ENCODE assay signal across 23 cellular contexts in genomic region chr9:14151451-14151850, GRCh38.
DNase-seq lines count a peak whose midpoint lies in the region; ATAC-seq, FAIRE-seq and TF ChIP-seq lines count a peak whose summit lies in the region.
"Had no signal": no experiment of that assay in that cellular context is flagged by ENCODE, and none has a peak within 500 bp of the region (broad histone marks: within the 10 kb centered on the region; RNA-seq: fewer than 3 reads in every experiment).

No MANE protein-coding gene starts in this region.

- H3K36me3 ChIP-seq in adrenal gland (replicated peaks in 1 of 2) = no peaks in the 10 kb centered on the region
- no peaks in the 10 kb centered on the region for H3K36me3 ChIP-seq in pancreas

- H3K27ac ChIP-seq in adrenal gland (no peak overlapping the region), right cardiac atrium (ENCODE audit: low read length) (no peak overlapping the region), pancreas (no peak overlapping the region)

- no peak for TF ChIP-seq CTCF in adrenal gland (IDR thresholded peaks at IDR 0.05)
- no peak for TF ChIP-seq CTCF in pancreas (IDR thresholded peaks at IDR 0.05)

- FAIRE-seq in pancreas (lab: Jason Lieb, UNC) = no peak
- FAIRE-seq: A204.1, G401.6, GM12891, H54, HepG2, HTR-8/SVneo had no signal

- DNase-seq in left ventricle myocardium superior = no peak
- DNase-seq in Right ventricle myocardium inferior (ENCODE audit: missing footprints) = no peak
- peak in 6 of 7 donors; percentile 19 to 56 (median 41) for DNase-seq in adrenal gland
- DNase-seq in right cardiac atrium = no peak
- no peak for DNase-seq in pancreas
- no peak for DNase-seq in HUDEP-2 (lab: John Stamatoyannopoulos, UW; ENCODE audit: unreplicated experiment in 76 of 76)
- DNase-seq: ACHN; BE2C; CD4-positive, CD25-positive, alpha-beta regulatory T cell; DMS53; DND-41; EL; HCEC 1CT; KBM-7 had no signal

- TF ChIP-seq POLR2A in adrenal gland (IDR thresholded peaks at IDR 0.05) = no peak

- intact Hi-C loops in left ventricle myocardium superior (cut with micrococcal nuclease) = no loop called here
- intact Hi-C loops in Right ventricle myocardium inferior (cut with DNase I) = no loop called here
- intact Hi-C loops in adrenal gland (cut with DNase I) = no loop called here
- intact Hi-C loops in right cardiac atrium (cut with DNase I) = no loop called here
- intact Hi-C loops in pancreas (cut with DNase I) = no loop called here

- H3K9me3 ChIP-seq in adrenal gland (replicated peaks in 1 of 3) = no peaks in the 10 kb centered on the region
- H3K9me3 ChIP-seq in right cardiac atrium (ENCODE audit: control insufficient read depth, low read length) = no peaks in the 10 kb centered on the region
- H3K9me3 ChIP-seq in pancreas = no peaks in the 10 kb centered on the region
- H3K9me3 ChIP-seq: BE2C had no signal

- peaks cover 7 to 9% of the 10 kb centered on the region in 2 donors for H3K4me1 ChIP-seq in adrenal gland (replicated peaks in 1 of 2)
- peaks cover 4% of the 10 kb centered on the region for H3K4me1 ChIP-seq in right cardiac atrium (ENCODE audit: control insufficient read depth, insufficient read depth, low read length)
- peaks cover 0 to 8% (median 7%) of the 10 kb centered on the region in 3 donors for H3K4me1 ChIP-seq in pancreas

- no peaks in the 10 kb centered on the region for H3K27me3 ChIP-seq in adrenal gland
- H3K27me3 ChIP-seq in right cardiac atrium (ENCODE audit: control insufficient read depth, insufficient read depth) = no peaks in the 10 kb centered on the region
- H3K27me3 ChIP-seq in pancreas = no peaks in the 10 kb centered on the region
- H3K27me3 ChIP-seq: BE2C had no signal

- WGBS in adrenal gland, 4 donors = 49 to 59% (median 55%) methylated on average over 3 of the region's 3 CpGs
- WGBS in right cardiac atrium = 61% methylated on average over 3 of the region's 3 CpGs
- WGBS in pancreas, 2 donors = 49 to 64% methylated on average over 3 of the region's 3 CpGs

- peak; percentile 49 for ATAC-seq in left ventricle myocardium superior
- no peak for ATAC-seq in Right ventricle myocardium inferior
- peak; percentile 41 to 45 for ATAC-seq in right cardiac atrium
- peak; percentile 75 to 83 (median 77) for ATAC-seq in pancreas
- no peak for ATAC-seq in HG03521 (IDR thresholded peaks at IDR 0.05; ENCODE audit: unreplicated experiment)
- ATAC-seq in GM18867 (IDR thresholded peaks at IDR 0.05; ENCODE audit: unreplicated experiment) = no peak
- ATAC-seq: GM23338, HepG2 had no signal

- peak overlapping the region in 1 of 4 donors; percentile 12 for H3K4me3 ChIP-seq in adrenal gland
- no peak overlapping the region for H3K4me3 ChIP-seq in right cardiac atrium (ENCODE audit: low read length)
- no peak overlapping the region for H3K4me3 ChIP-seq in pancreas
- H3K4me3 ChIP-seq: GM23338 had no signal

Comparison
In these comparisons a context has a peak if more than half of its experiments do, and no peak if none do; other contexts are left out.
1. ATAC-seq: peak in left ventricle myocardium superior (single experiment), right cardiac atrium (2 of 2) and pancreas (4 of 4); none in Right ventricle myocardium inferior (single experiment), HG03521 (single experiment) and GM18867 (single experiment).
2. DNase-seq: peak in adrenal gland (6 of 7); none in left ventricle myocardium superior (single experiment), Right ventricle myocardium inferior (single experiment), right cardiac atrium (0 of 3), pancreas (0 of 6) and HUDEP-2 (0 of 76).